ENCODE assay signal across 1 cellular context in genomic region chr16:14346278-14347142, GRCh38.
TF ChIP-seq lines count a peak whose summit lies in the region.

No MANE protein-coding gene starts in this region.

TF ChIP-seq in HepG2, 621 proteins besides CTCF, POLR2A, EP300 and RAD21 (continued from another document):
- no peak for TF ChIP-seq GMEB2 (CRISPR knock-in tag; IDR thresholded peaks at IDR 0.05; ENCODE audit: low read depth)
- TF ChIP-seq MAX (IDR thresholded peaks at IDR 0.05) = no peak
- TF ChIP-seq ZNF790 (CRISPR knock-in tag; IDR thresholded peaks at IDR 0.05; ENCODE audit: borderline replicate concordance) = peak; percentile 18; the same call in 1 of the 2 replicates
- peak; percentile 34; the same call in 1 of the 2 replicates for TF ChIP-seq HNF1B (CRISPR knock-in tag; IDR thresholded peaks at IDR 0.05)
- no peak for TF ChIP-seq CBX5 (CRISPR knock-in tag; IDR thresholded peaks at IDR 0.05; ENCODE audit: borderline replicate concordance)
- 0 out of 2 replicates have a peak, but pooled peaks have one; percentile 23 for TF ChIP-seq ZNF232 (CRISPR knock-in tag; IDR thresholded peaks at IDR 0.05; ENCODE audit: borderline replicate concordance)
- TF ChIP-seq SP2 (CRISPR knock-in tag; IDR thresholded peaks at IDR 0.05) = no peak
- no peak for TF ChIP-seq HINFP (CRISPR knock-in tag; IDR thresholded peaks at IDR 0.05; ENCODE audit: low read depth)
- TF ChIP-seq KAT8 (CRISPR knock-in tag; IDR thresholded peaks at IDR 0.05) = no peak
- TF ChIP-seq ZNF138 (CRISPR knock-in tag; IDR thresholded peaks at IDR 0.05; ENCODE audit: low read depth) = no peak
- TF ChIP-seq SNAI1 (CRISPR knock-in tag; IDR thresholded peaks at IDR 0.05; ENCODE audit: borderline replicate concordance) = no peak
- TF ChIP-seq EED (CRISPR knock-in tag; IDR thresholded peaks at IDR 0.05) = no peak
- no peak; the same call in 1 of the 2 replicates for TF ChIP-seq ETV5 (CRISPR knock-in tag; IDR thresholded peaks at IDR 0.05; ENCODE audit: borderline replicate concordance)
- TF ChIP-seq ARID2 (CRISPR knock-in tag; IDR thresholded peaks at IDR 0.05; ENCODE audit: borderline replicate concordance) = no peak
- peak; percentile 44 for TF ChIP-seq ZBTB26 (CRISPR knock-in tag; IDR thresholded peaks at IDR 0.05; ENCODE audit: borderline replicate concordance)
- no peak for TF ChIP-seq PHF8 (CRISPR knock-in tag; IDR thresholded peaks at IDR 0.05)
- no peak for TF ChIP-seq ERF (CRISPR knock-in tag; IDR thresholded peaks at IDR 0.05)
- TF ChIP-seq ZNF253 (CRISPR knock-in tag; IDR thresholded peaks at IDR 0.05; ENCODE audit: borderline replicate concordance) = no peak
- TF ChIP-seq MXD3 (CRISPR knock-in tag; IDR thresholded peaks at IDR 0.05) = no peak
- no peak for TF ChIP-seq SATB2 (CRISPR knock-in tag; IDR thresholded peaks at IDR 0.05)
- TF ChIP-seq KDM6A (CRISPR knock-in tag; IDR thresholded peaks at IDR 0.05; ENCODE audit: low read depth) = no peak
- no peak for TF ChIP-seq ATAD3A (CRISPR knock-in tag; IDR thresholded peaks at IDR 0.05)
- TF ChIP-seq DNMT1 (CRISPR knock-in tag; IDR thresholded peaks at IDR 0.05) = no peak; the same call in 1 of the 2 replicates
- TF ChIP-seq ZNF12 (CRISPR knock-in tag; IDR thresholded peaks at IDR 0.05) = 0 out of 2 replicates have a peak, but pooled peaks have one; percentile 35
- TF ChIP-seq SUZ12 (IDR thresholded peaks at IDR 0.05; ENCODE audit: low read depth, low read length) = no peak
- no peak for TF ChIP-seq ZNF768 (CRISPR knock-in tag; IDR thresholded peaks at IDR 0.05)
- TF ChIP-seq DNMT3B (CRISPR knock-in tag; conservative IDR thresholded peaks at IDR 0.05) = no peak
- no peak for TF ChIP-seq SALL1 (CRISPR knock-in tag; IDR thresholded peaks at IDR 0.05)
- peak; percentile 51; the same call in 1 of the 2 replicates for TF ChIP-seq LCORL (IDR thresholded peaks at IDR 0.05)
- TF ChIP-seq LCORL (CRISPR knock-in tag; IDR thresholded peaks at IDR 0.05) = peak; percentile 80
- TF ChIP-seq ZNF83 (CRISPR knock-in tag; IDR thresholded peaks at IDR 0.05; ENCODE audit: borderline replicate concordance) = no peak
- TF ChIP-seq YY1 (IDR thresholded peaks at IDR 0.05; ENCODE audit: insufficient read depth, insufficient replicate concordance, low read depth, low read length) = no peak
- TF ChIP-seq ZNF639 (CRISPR knock-in tag; conservative IDR thresholded peaks at IDR 0.05) = no peak
- TF ChIP-seq ZBTB8A (CRISPR knock-in tag; IDR thresholded peaks at IDR 0.05; ENCODE audit: borderline replicate concordance, low read depth) = no peak
- TF ChIP-seq ARNT2 (CRISPR knock-in tag; IDR thresholded peaks at IDR 0.05; ENCODE audit: low read depth) = no peak
- no peak for TF ChIP-seq NR2F1 (CRISPR knock-in tag; IDR thresholded peaks at IDR 0.05)
- TF ChIP-seq HDAC2 (CRISPR knock-in tag; IDR thresholded peaks at IDR 0.05) = no peak
- no peak for TF ChIP-seq PAF1 (CRISPR knock-in tag; IDR thresholded peaks at IDR 0.05)
- no peak for TF ChIP-seq ZFP36L2 (CRISPR knock-in tag; IDR thresholded peaks at IDR 0.05)
- peak; percentile 58; the same call in 1 of the 2 replicates for TF ChIP-seq ZNF362 (CRISPR knock-in tag; IDR thresholded peaks at IDR 0.05; ENCODE audit: borderline replicate concordance)
- TF ChIP-seq THAP11 (CRISPR knock-in tag; IDR thresholded peaks at IDR 0.05) = no peak
- no peak for TF ChIP-seq CHCHD3 (CRISPR knock-in tag; IDR thresholded peaks at IDR 0.05)
- TF ChIP-seq ZBTB34 (CRISPR knock-in tag; IDR thresholded peaks at IDR 0.05) = no peak
- TF ChIP-seq ZNF687 (CRISPR knock-in tag; IDR thresholded peaks at IDR 0.05) = no peak
